In the genomic region with DNA sequence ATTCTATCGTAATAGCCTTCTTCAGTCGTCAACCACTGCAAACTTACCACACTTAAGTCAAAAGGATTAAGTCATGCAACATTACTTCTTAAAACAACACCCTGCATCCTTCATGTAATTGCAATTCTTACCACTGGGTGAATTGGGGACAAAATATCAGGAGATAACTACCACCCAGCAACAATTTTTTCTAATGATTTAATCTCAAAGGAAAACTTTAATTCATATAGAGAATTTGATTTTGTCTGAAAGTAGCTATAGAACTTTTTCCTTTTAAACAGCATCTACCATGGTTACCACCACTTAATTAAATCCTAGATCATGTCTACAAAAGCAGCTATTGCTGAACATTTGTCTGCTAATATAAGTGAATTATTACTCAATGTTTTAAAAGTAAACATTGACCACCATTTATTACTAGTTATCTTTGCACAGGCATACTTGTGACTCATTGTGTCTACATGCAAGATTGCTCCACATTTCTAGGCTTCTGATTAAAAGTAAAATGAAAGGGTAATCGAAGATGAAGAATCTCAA, we compare ENCODE assay signal across 9 cellular contexts. TPM values are rescaled to one million over a fixed set of nuclear protein-coding genes. Genes with fewer than 3 reads are reported as not detected.
DNase-seq lines count a peak whose midpoint lies in the region; ATAC-seq, FAIRE-seq and TF ChIP-seq lines count a peak whose summit lies in the region.
"Had no signal": no experiment of that assay in that cellular context is flagged by ENCODE, and none has a peak within 500 bp of the region (broad histone marks: within the 10 kb centered on the region; RNA-seq: fewer than 3 reads in every experiment).

No MANE protein-coding gene starts in this region.

- no peak overlapping the region for H2BK20ac ChIP-seq in H9 (ENCODE audit: low read depth, low read length, poor library complexity, severe bottlenecking)

- H2BK15ac ChIP-seq in H9 (ENCODE audit: low read depth, low read length) (no peak overlapping the region), neuronal stem cell (ENCODE audit: low read length) (no peak overlapping the region)

- H3K4me2 ChIP-seq in H9 (ENCODE audit: insufficient read depth, insufficient read length, low read length) (no peak overlapping the region), neuronal stem cell (ENCODE audit: insufficient read depth, low read length, poor library complexity, severe bottlenecking) (no peak overlapping the region)

- intact Hi-C loops in ascending aorta (cut with DNase I), result loop anchor here (1.0 kb wide), 1 partner anchor 72 kb away; a partner anchor contains a TSS

- no peak overlapping the region for H3K56ac ChIP-seq in H9 (ENCODE audit: insufficient read length, low read depth, low read length)

- H2AK5ac ChIP-seq in H9 (ENCODE audit: insufficient read length, low read length) (no peak overlapping the region), neuronal stem cell (ENCODE audit: low read depth, low read length) (no peak overlapping the region)

- TF ChIP-seq CTCF in AG04450 (IDR thresholded peaks at IDR 0.05; ENCODE audit: low read depth, low read length) (peak; percentile 57), H9 (conservative IDR thresholded peaks at IDR 0.05) (peak; percentile 64), ascending aorta (IDR thresholded peaks at IDR 0.05) (peak in 2 of 3 experiments; percentile 32 to 42)

- no peak for DNase-seq in AG04450 (ENCODE audit: low read depth, low spot score)
- DNase-seq in H9, result no peak
- DNase-seq in ascending aorta (ENCODE audit: low spot score in 2 of 2), result no peak
- DNase-seq in left kidney (ENCODE audit: low read depth, low spot score), result peak; percentile 52
- DNase-seq in frontal cortex (ENCODE audit: low spot score in 2 of 2), result no peak
- DNase-seq in neuronal stem cell (ENCODE audit: low spot score), result no peak
- no peak for DNase-seq in activated naive CD4-positive, alpha-beta T cell treated with Interleukin-2 at 50 U/mL for 16 hours

- H3K79me1 ChIP-seq in H9 (ENCODE audit: insufficient read depth, low read depth, low read length, poor library complexity, severe bottlenecking) (no peaks in the 10 kb centered on the region), neuronal stem cell (ENCODE audit: low read depth, low read length) (no peaks in the 10 kb centered on the region)

- H2BK120ac ChIP-seq in H9 (ENCODE audit: low read depth, low read length, poor library complexity, severe bottlenecking), result no peak overlapping the region
- H2BK120ac ChIP-seq in neuronal stem cell (ENCODE audit: low read depth, low read length), result no peak overlapping the region

- no peaks in the 10 kb centered on the region for H3K9me3 ChIP-seq in AG04450 (ENCODE audit: control insufficient read depth, insufficient read depth, low read length)
- H3K9me3 ChIP-seq in H9 (ENCODE audit: control insufficient read depth, low read depth, low read length), result no peaks in the 10 kb centered on the region
- no peaks in the 10 kb centered on the region for H3K9me3 ChIP-seq in ascending aorta
- no peaks in the 10 kb centered on the region for H3K9me3 ChIP-seq in neuronal stem cell (replicated peaks in 1 of 2; ENCODE audit: control insufficient read depth in 2 of 2, insufficient read depth in 1 of 2, low read depth in 1 of 2, low read length in 2 of 2)

- H3K18ac ChIP-seq in H9 (ENCODE audit: insufficient read length, low read depth, low read length) (no peak overlapping the region), neuronal stem cell (ENCODE audit: low read length) (no peak overlapping the region)

- no peak overlapping the region for H4K8ac ChIP-seq in H9 (replicated peaks; ENCODE audit: insufficient read length, low read depth, low read length)
- H4K8ac ChIP-seq in neuronal stem cell (ENCODE audit: low read depth, low read length), result no peak overlapping the region

- no CpG with 5 or more reads among the region's 3 CpGs for WGBS in H9 (ENCODE audit: extremely low coverage, insufficient read length, low lambda C conversion rate)
- no CpG with 5 or more reads among the region's 3 CpGs for WGBS in neuronal stem cell (ENCODE audit: extremely low coverage in 2 of 2, insufficient read length in 2 of 2, insufficient replicate concordance in 1 of 2), 2 donors

- H3K36me3 ChIP-seq in ascending aorta (no peaks in the 10 kb centered on the region), neuronal stem cell (replicated peaks in 1 of 2; ENCODE audit: control insufficient read depth in 2 of 2, insufficient read depth in 2 of 2, low read length in 2 of 2) (no peaks in the 10 kb centered on the region)

- H3K9me3 Mint-ChIP-seq in H9, result no peaks in the 10 kb centered on the region
- H3K9me3 Mint-ChIP-seq: dendritic cell treated with granulocyte-macrophage colony-stimulating factor and Interleukin-4, amounts not matched to agents 40 ng/mL and 50 ng/mL, for 4 days had no signal

- H3K23ac ChIP-seq in H9 (ENCODE audit: insufficient read length, low read depth, low read length) (no peak overlapping the region), neuronal stem cell (ENCODE audit: low read depth, low read length, poor library complexity) (no peak overlapping the region)

- H3K4me3 ChIP-seq in AG04450 (ENCODE audit: low read depth, low read length) (peak overlapping the region; percentile 7; the same call in 1 of the 2 replicates), ascending aorta (no peak overlapping the region), neuronal stem cell (ENCODE audit: low read length in 2 of 2) (no peak overlapping the region)

- H4K91ac ChIP-seq in H9 (ENCODE audit: insufficient read length, low read depth, low read length), result no peak overlapping the region
- no peak overlapping the region for H4K91ac ChIP-seq in neuronal stem cell (ENCODE audit: low read depth, low read length, poor library complexity)

- FAIRE-seq in frontal cortex (lab: Jason Lieb, UNC), result no peak

- no peak overlapping the region for H4K5ac ChIP-seq in H9 (ENCODE audit: insufficient read length, low read depth, low read length)

- no peaks in the 10 kb centered on the region for H3K36me3 Mint-ChIP-seq in H9 (ENCODE audit: insufficient read depth in 1 of 3, low read depth in 3 of 3)

- H2BK12ac ChIP-seq in H9 (ENCODE audit: insufficient read length, low read depth, low read length) (no peak overlapping the region), neuronal stem cell (ENCODE audit: low read length) (no peak overlapping the region)

- no peak overlapping the region for H3K27ac ChIP-seq in AG04450 (ENCODE audit: low read depth, low read length)
- no peak overlapping the region for H3K27ac ChIP-seq in H9 (ENCODE audit: insufficient read length, low read depth, low read length)
- H3K27ac ChIP-seq in ascending aorta, result peak overlapping the region in 1 of 2 donors; percentile 5
- no peak overlapping the region for H3K27ac ChIP-seq in neuronal stem cell (replicated peaks; ENCODE audit: low read length)

- no peak overlapping the region for H3T11ph ChIP-seq in H9 (ENCODE audit: low read length)

- no peak overlapping the region for H2BK5ac ChIP-seq in H9 (ENCODE audit: insufficient read length, low read length)
- H2BK5ac ChIP-seq in neuronal stem cell (ENCODE audit: low read length), result no peak overlapping the region

- CTCF ChIA-PET in AG04450 (lab: Charles Lee), result interaction anchor here (0.6 to 2.5 kb wide), 8 partner anchors 10 to 676 kb away, joined by 3 to 10 read pairs (median 3); a partner anchor contains a TSS

- H3K4me3 Mint-ChIP-seq in H9, result no peak overlapping the region
- H3K4me3 Mint-ChIP-seq: dendritic cell treated with granulocyte-macrophage colony-stimulating factor and Interleukin-4, amounts not matched to agents 40 ng/mL and 50 ng/mL, for 4 days had no signal

- H3K27ac Mint-ChIP-seq in H9, result no peak overlapping the region
- H3K27ac Mint-ChIP-seq: dendritic cell treated with granulocyte-macrophage colony-stimulating factor and Interleukin-4, amounts not matched to agents 40 ng/mL and 50 ng/mL, for 4 days had no signal

- no peaks in the 10 kb centered on the region for H3K79me2 ChIP-seq in H9 (ENCODE audit: insufficient read depth, low read length)

- peaks cover 3% of the 10 kb centered on the region; the same call in 1 of the 2 replicates for H3K27me3 Mint-ChIP-seq in H9 (ENCODE audit: low read depth)
- H3K27me3 Mint-ChIP-seq: dendritic cell treated with granulocyte-macrophage colony-stimulating factor and Interleukin-4, amounts not matched to agents 40 ng/mL and 50 ng/mL, for 4 days had no signal

- H3K4me1 Mint-ChIP-seq in H9, result peaks cover under 1 to 2% of the 10 kb centered on the region in 2 experiments; a peak in 3 of 4 replicates

- ATAC-seq in HG03175 (IDR thresholded peaks at IDR 0.05; ENCODE audit: unreplicated experiment), result no peak

- H3K9ac ChIP-seq in H9 (ENCODE audit: extremely low read depth, insufficient read length, low read length) (no peak overlapping the region), neuronal stem cell (ENCODE audit: low read depth, low read length, poor library complexity) (no peak overlapping the region)

- no peak overlapping the region for H3K4ac ChIP-seq in H9 (ENCODE audit: low read depth, low read length)
- H3K4ac ChIP-seq in neuronal stem cell (ENCODE audit: low read length), result no peak overlapping the region

- no peaks in the 10 kb centered on the region for H3K23me2 ChIP-seq in H9 (ENCODE audit: insufficient read length, low read depth, low read length, poor library complexity, severe bottlenecking)

- H4K20me1 ChIP-seq in H9 (ENCODE audit: control insufficient read depth, insufficient read depth, insufficient read length), result no peaks in the 10 kb centered on the region

- H3K27me3 ChIP-seq in AG04450 (ENCODE audit: control insufficient read depth, insufficient read depth, low read length), result no peaks in the 10 kb centered on the region
- H3K27me3 ChIP-seq in H9 (ENCODE audit: insufficient read depth, low read length), result no peaks in the 10 kb centered on the region
- H3K27me3 ChIP-seq in ascending aorta, result no peaks in the 10 kb centered on the region
- H3K27me3 ChIP-seq in neuronal stem cell (ENCODE audit: control insufficient read depth in 3 of 3, insufficient read depth in 3 of 3, low read depth in 1 of 3, low read length in 3 of 3), result no peaks in the 10 kb centered on the region

- H3K14ac ChIP-seq in H9 (ENCODE audit: insufficient read depth, low read length) (no peak overlapping the region), neuronal stem cell (ENCODE audit: low read length) (no peak overlapping the region)

- H2AFZ ChIP-seq in H9 (ENCODE audit: low read length), result no peak overlapping the region
- no peak overlapping the region for H2AFZ ChIP-seq in neuronal stem cell (ENCODE audit: low read length)

- POLR2A ChIA-PET in AG04450 (lab: Yijun Ruan, JAX), result interaction anchor here (0.6 to 1.5 kb wide), 2 partner anchors 10 to 41 kb away, joined by 3 to 15 read pairs; a partner anchor contains a TSS

- H3K4me1 ChIP-seq in H9 (ENCODE audit: insufficient read depth, low read length), result no peaks in the 10 kb centered on the region
- no peaks in the 10 kb centered on the region for H3K4me1 ChIP-seq in ascending aorta
- H3K4me1 ChIP-seq in neuronal stem cell (ENCODE audit: control insufficient read depth in 2 of 2, insufficient read depth in 1 of 2, low read depth in 1 of 2, low read length in 2 of 2), result no peaks in the 10 kb centered on the region

RNA-seq across cellular contexts. Expression of a gene that starts 10.5 kb away (rescaled TPM):
- 26.5 and 32.5 TPM in 2 replicates for polyA plus RNA-seq in AG04450 (2011; rRNA removed)
- polyA minus RNA-seq in AG04450 (2011; rRNA and poly(A)+ RNA removed), result 16.0 and 27.6 TPM in 2 replicates
- total RNA-seq in H9 (2021), result 3.7 and 3.9 TPM in 2 replicates
- total RNA-seq in ascending aorta, result 16.8 TPM
- total RNA-seq in frontal cortex, result 125 TPM
- 26.2 TPM for polyA plus RNA-seq in neuronal stem cell (2013, experiment 1 of 2)
- 27.1 TPM for polyA plus RNA-seq in neuronal stem cell (2013, experiment 2 of 2)
